In the genomic region with DNA sequence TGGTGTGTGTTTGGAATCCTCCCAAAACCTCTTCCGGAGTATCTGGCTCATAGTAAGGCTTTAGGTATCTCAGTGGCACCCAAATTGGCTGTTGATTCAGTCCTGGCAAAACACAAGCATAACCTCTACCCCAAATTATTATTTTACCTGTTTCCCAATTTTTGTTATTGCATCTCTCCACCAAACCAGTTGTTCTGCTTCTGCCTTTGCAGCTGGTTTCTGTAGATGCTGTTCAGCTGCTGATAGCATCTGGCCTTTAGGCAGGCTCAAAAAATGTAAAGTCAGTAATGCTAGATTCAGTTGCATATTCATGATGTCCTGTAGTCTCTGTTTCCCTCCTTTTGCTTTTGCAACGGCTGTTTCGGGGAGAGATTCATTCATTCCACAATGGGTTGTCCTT, we compare ENCODE assay signal across 29 cellular contexts.
"Had no signal": no experiment of that assay in that cellular context is flagged by ENCODE, and none has a peak within 500 bp of the region (broad histone marks: within the 10 kb centered on the region; RNA-seq: fewer than 3 reads in every experiment).

No MANE protein-coding gene starts in this region.

- H3K36me3 ChIP-seq: colonic mucosa, esophagus squamous epithelium, gastrocnemius medialis, gastroesophageal sphincter had no signal

- H3K27ac Mint-ChIP-seq: dendritic cell treated with granulocyte-macrophage colony-stimulating factor and Interleukin-4, amounts not matched to agents 40 ng/mL and 50 ng/mL, for 4 days; effector memory CD8-positive, alpha-beta T cell; endodermal cell had no signal

- H3K9me3 ChIP-seq: gastrocnemius medialis had no signal

- H3K27me3 ChIP-seq: colonic mucosa, dorsolateral prefrontal cortex, esophagus muscularis mucosa, esophagus squamous epithelium, foreskin keratinocyte, gastrocnemius medialis, gastroesophageal sphincter, heart left ventricle, heart right ventricle had no signal

- H3K4me1 ChIP-seq: colonic mucosa, esophagus muscularis mucosa, esophagus squamous epithelium, foreskin keratinocyte, gastrocnemius medialis, gastroesophageal sphincter, heart left ventricle, heart right ventricle had no signal

- ATAC-seq: effector memory CD8-positive, alpha-beta T cell; esophagus mucosa; foreskin keratinocyte; gastrocnemius medialis; gastroesophageal sphincter; heart left ventricle; heart right ventricle had no signal

- FAIRE-seq: colon, endometrium, endothelial cell of umbilical vein, frontal cortex had no signal

- H3K27ac ChIP-seq: colonic mucosa, coronary artery, dorsolateral prefrontal cortex, epithelial cell of prostate, esophagus muscularis mucosa, esophagus squamous epithelium, foreskin keratinocyte, gastrocnemius medialis, gastroesophageal sphincter, heart left ventricle, heart right ventricle had no signal

- DNase-seq: colonic mucosa; cortex of kidney; dermis blood vessel endothelial cell; dorsolateral prefrontal cortex; effector CD4-positive, alpha-beta T cell; effector CD8-positive, alpha-beta T cell; effector memory CD4-positive, alpha-beta T cell; effector memory CD8-positive, alpha-beta T cell; endodermal cell; erythroblast; esophagus squamous epithelium; foreskin fibroblast; foreskin keratinocyte; foreskin melanocyte; gastrocnemius medialis; glutamatergic neuron; head of caudate nucleus; heart left ventricle; heart right ventricle had no signal

- H3K4me3 ChIP-seq: colonic mucosa, coronary artery, dorsolateral prefrontal cortex, esophagus muscularis mucosa, esophagus squamous epithelium, gastrocnemius medialis, gastroesophageal sphincter, heart left ventricle, heart right ventricle had no signal

- H3K27me3 Mint-ChIP-seq: dendritic cell treated with granulocyte-macrophage colony-stimulating factor and Interleukin-4, amounts not matched to agents 40 ng/mL and 50 ng/mL, for 4 days; effector memory CD8-positive, alpha-beta T cell had no signal

- H3K4me3 Mint-ChIP-seq: dendritic cell treated with granulocyte-macrophage colony-stimulating factor and Interleukin-4, amounts not matched to agents 40 ng/mL and 50 ng/mL, for 4 days; effector memory CD8-positive, alpha-beta T cell; endodermal cell had no signal
